In genomic region chr22:19180234-19180633, GRCh38 we compare ENCODE assay signal across 2 cellular contexts.
TF ChIP-seq lines count a peak whose summit lies in the region.

No MANE protein-coding gene starts in this region.

TF ChIP-seq in IMR-90, 13 proteins besides CTCF, POLR2A, EP300 and RAD21:
- TF ChIP-seq BHLHE40 (IDR thresholded peaks at IDR 0.05; ENCODE audit: low read depth, low read length), result no peak
- no peak for TF ChIP-seq RCOR1 (IDR thresholded peaks at IDR 0.05; ENCODE audit: insufficient replicate concordance, low read length)
- TF ChIP-seq, protein P1, sequence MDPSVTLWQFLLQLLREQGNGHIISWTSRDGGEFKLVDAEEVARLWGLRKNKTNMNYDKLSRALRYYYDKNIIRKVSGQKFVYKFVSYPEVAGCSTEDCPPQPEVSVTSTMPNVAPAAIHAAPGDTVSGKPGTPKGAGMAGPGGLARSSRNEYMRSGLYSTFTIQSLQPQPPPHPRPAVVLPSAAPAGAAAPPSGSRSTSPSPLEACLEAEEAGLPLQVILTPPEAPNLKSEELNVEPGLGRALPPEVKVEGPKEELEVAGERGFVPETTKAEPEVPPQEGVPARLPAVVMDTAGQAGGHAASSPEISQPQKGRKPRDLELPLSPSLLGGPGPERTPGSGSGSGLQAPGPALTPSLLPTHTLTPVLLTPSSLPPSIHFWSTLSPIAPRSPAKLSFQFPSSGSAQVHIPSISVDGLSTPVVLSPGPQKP (IDR thresholded peaks at IDR 0.05; ENCODE audit: borderline replicate concordance, low read depth, low read length), result no peak
TF ChIP-seq in IMR-90: peak in this region for 0.

TF ChIP-seq in K562, 482 proteins besides CTCF, POLR2A, EP300 and RAD21:
- TF ChIP-seq MAZ (CRISPR knock-in tag; conservative IDR thresholded peaks at IDR 0.05 in 1 of 2, IDR thresholded peaks at IDR 0.05 in 1 of 2) (no peak), CCAR2 (IDR thresholded peaks at IDR 0.05; ENCODE audit: low read depth, low read length) (no peak), SUPT5H (IDR thresholded peaks at IDR 0.05) (no peak), GATAD2B (IDR thresholded peaks at IDR 0.05; ENCODE audit: borderline replicate concordance) (no peak), TAF15 (IDR thresholded peaks at IDR 0.05; ENCODE audit: low read depth, low read length) (0 out of 2 replicates have a peak, but pooled peaks have one; percentile 47), CUX1 (CRISPR knock-in tag; IDR thresholded peaks at IDR 0.05) (no peak)
- TF ChIP-seq, protein P2, sequence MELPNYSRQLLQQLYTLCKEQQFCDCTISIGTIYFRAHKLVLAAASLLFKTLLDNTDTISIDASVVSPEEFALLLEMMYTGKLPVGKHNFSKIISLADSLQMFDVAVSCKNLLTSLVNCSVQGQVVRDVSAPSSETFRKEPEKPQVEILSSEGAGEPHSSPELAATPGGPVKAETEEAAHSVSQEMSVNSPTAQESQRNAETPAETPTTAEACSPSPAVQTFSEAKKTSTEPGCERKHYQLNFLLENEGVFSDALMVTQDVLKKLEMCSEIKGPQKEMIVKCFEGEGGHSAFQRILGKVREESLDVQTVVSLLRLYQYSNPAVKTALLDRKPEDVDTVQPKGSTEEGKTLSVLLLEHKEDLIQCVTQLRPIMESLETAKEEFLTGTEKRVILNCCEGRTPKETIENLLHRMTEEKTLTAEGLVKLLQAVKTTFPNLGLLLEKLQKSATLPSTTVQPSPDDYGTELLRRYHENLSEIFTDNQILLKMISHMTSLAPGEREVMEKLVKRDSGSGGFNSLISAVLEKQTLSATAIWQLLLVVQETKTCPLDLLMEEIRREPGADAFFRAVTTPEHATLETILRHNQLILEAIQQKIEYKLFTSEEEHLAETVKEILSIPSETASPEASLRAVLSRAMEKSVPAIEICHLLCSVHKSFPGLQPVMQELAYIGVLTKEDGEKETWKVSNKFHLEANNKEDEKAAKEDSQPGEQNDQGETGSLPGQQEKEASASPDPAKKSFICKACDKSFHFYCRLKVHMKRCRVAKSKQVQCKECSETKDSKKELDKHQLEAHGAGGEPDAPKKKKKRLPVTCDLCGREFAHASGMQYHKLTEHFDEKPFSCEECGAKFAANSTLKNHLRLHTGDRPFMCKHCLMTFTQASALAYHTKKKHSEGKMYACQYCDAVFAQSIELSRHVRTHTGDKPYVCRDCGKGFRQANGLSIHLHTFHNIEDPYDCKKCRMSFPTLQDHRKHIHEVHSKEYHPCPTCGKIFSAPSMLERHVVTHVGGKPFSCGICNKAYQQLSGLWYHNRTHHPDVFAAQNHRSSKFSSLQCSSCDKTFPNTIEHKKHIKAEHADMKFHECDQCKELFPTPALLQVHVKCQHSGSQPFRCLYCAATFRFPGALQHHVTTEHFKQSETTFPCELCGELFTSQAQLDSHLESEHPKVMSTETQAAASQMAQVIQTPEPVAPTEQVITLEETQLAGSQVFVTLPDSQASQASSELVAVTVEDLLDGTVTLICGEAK (IDR thresholded peaks at IDR 0.05), result no peak
- TF ChIP-seq, protein P2 (CRISPR knock-in tag; IDR thresholded peaks at IDR 0.05), result no peak
